ENCODE assay signal across 12 cellular contexts in genomic region chr19:16363133-16363851, GRCh38. TPM values are rescaled to one million over a fixed set of nuclear protein-coding genes. Genes with fewer than 3 reads are reported as not detected.
DNase-seq lines count a peak whose midpoint lies in the region; ATAC-seq and TF ChIP-seq lines count a peak whose summit lies in the region.
"Had no signal": no experiment of that assay in that cellular context is flagged by ENCODE, and none has a peak within 500 bp of the region (broad histone marks: within the 10 kb centered on the region; RNA-seq: fewer than 3 reads in every experiment).

No MANE protein-coding gene starts in this region.

- H3K4me3 Mint-ChIP-seq in MCF 10A (ENCODE audit: unreplicated experiment) (no peak overlapping the region), chondrocyte (ENCODE audit: unreplicated experiment) (no peak overlapping the region)
- H3K4me3 Mint-ChIP-seq: activated T-cell treated with anti-CD3 and anti-CD28 coated beads, Interleukin-2, amount 50 U/mL, for 4 hours; CD14-positive monocyte had no signal

- no TSS peak for BruUV-seq in MCF 10A (replicated peaks; lab: Mats Ljungman, UMichigan)

- WGBS in GM23248 (ENCODE audit: low coverage in 1 of 2, low lambda C conversion rate in 2 of 2, missing lambda C conversion rate in 2 of 2), 2 experiments, result 89 to 91% methylated on average over 20 of the region's 20 CpGs

- CTCF ChIA-PET in MCF 10A (lab: Yijun Ruan, JAX), result interaction anchor here (0.7 to 1.0 kb wide), 2 partner anchors 20 to 59 kb away, joined by 3 read pairs; no protein-coding TSS in a partner anchor

- H3K27ac Mint-ChIP-seq in MCF 10A (ENCODE audit: low read depth, unreplicated experiment), result no peak overlapping the region
- no peak overlapping the region for H3K27ac Mint-ChIP-seq in chondrocyte (ENCODE audit: unreplicated experiment)

- H3K4me1 ChIP-seq in BLaER1, result peaks cover 100% of the 10 kb centered on the region
- H3K4me1 ChIP-seq in mucosa of descending colon (ENCODE audit: low read depth), result peaks cover 31% of the 10 kb centered on the region
- no peaks in the 10 kb centered on the region; the same call in 1 of the 2 replicates for H3K4me1 ChIP-seq in GM23248 (ENCODE audit: insufficient read depth)

- H3K4me2 ChIP-seq in BLaER1, result peak overlapping the region; percentile 82
- H3K4me2 ChIP-seq in GM23248 (ENCODE audit: unreplicated experiment), result no peak overlapping the region

- H4K20me1 ChIP-seq in BLaER1, result peaks cover 88% of the 10 kb centered on the region
- no peaks in the 10 kb centered on the region for H4K20me1 ChIP-seq in GM23248 (ENCODE audit: insufficient read depth)

- H3K27ac ChIP-seq in BLaER1, result no peak overlapping the region
- no peak overlapping the region for H3K27ac ChIP-seq in GM23248

- H3K4me1 Mint-ChIP-seq in MCF 10A (ENCODE audit: insufficient read depth, unreplicated experiment) (peaks cover 6% of the 10 kb centered on the region), chondrocyte (ENCODE audit: low read depth) (no peaks in the 10 kb centered on the region)

- no peaks in the 10 kb centered on the region for H3K9me3 Mint-ChIP-seq in MCF 10A (ENCODE audit: unreplicated experiment)
- no peaks in the 10 kb centered on the region for H3K9me3 Mint-ChIP-seq in chondrocyte (ENCODE audit: low read depth)
- H3K9me3 Mint-ChIP-seq: activated T-cell treated with anti-CD3 and anti-CD28 coated beads, Interleukin-2, amount 50 U/mL, for 4 hours had no signal

- POLR2A ChIA-PET in MCF 10A (lab: Yijun Ruan, JAX), result no interaction called here

- H3K79me2 ChIP-seq in GM23248 (ENCODE audit: insufficient read depth), result no peaks in the 10 kb centered on the region

- intact Hi-C loops in MCF 10A (cut with micrococcal nuclease), result no loop called here
- intact Hi-C loops in mucosa of descending colon (cut with DNase I, micrococcal nuclease), result no loop called here

- H3K9me2 ChIP-seq in GM23248 (ENCODE audit: insufficient read depth), result no peaks in the 10 kb centered on the region

- peaks cover 6% of the 10 kb centered on the region; the same call in 1 of the 2 replicates for H3K36me3 ChIP-seq in BLaER1
- no peaks in the 10 kb centered on the region for H3K36me3 ChIP-seq in mucosa of descending colon (ENCODE audit: low read depth)
- no peaks in the 10 kb centered on the region for H3K36me3 ChIP-seq in GM23248 (ENCODE audit: low read depth)

- TF ChIP-seq CTCF in MCF 10A (IDR thresholded peaks at IDR 0.05; ENCODE audit: unreplicated experiment) (no peak), mucosa of descending colon (IDR thresholded peaks at IDR 0.05) (no peak), chondrocyte (IDR thresholded peaks at IDR 0.05) (no peak)

- H3K27me3 Mint-ChIP-seq in MCF 10A (ENCODE audit: insufficient read depth, unreplicated experiment) (no peaks in the 10 kb centered on the region), chondrocyte (ENCODE audit: low read depth) (no peaks in the 10 kb centered on the region)

- no peak overlapping the region for H2AFZ ChIP-seq in GM23248

- in situ Hi-C loops in GM23248 (cut with MboI), result no loop called here

- no peaks in the 10 kb centered on the region for H3K27me3 ChIP-seq in BLaER1
- H3K27me3 ChIP-seq in GM23248 (replicated peaks; ENCODE audit: insufficient read depth), result no peaks in the 10 kb centered on the region

- ATAC-seq in mucosa of descending colon, result peak; percentile 97
- ATAC-seq: activated T-cell treated with anti-CD3 and anti-CD28 coated beads, Interleukin-2, amount 50 U/mL, for 4 hours had no signal

- no peak overlapping the region for H3K9ac ChIP-seq in BLaER1
- no peak overlapping the region for H3K9ac ChIP-seq in GM23248

- H3K4me3 ChIP-seq in BLaER1 (no peak overlapping the region), mucosa of descending colon (no peak overlapping the region), GM23248 (no peak overlapping the region)

- H3F3A ChIP-seq in GM23248 (ENCODE audit: insufficient read depth), result no peaks in the 10 kb centered on the region

- no peaks in the 10 kb centered on the region for H3K9me3 ChIP-seq in BLaER1
- H3K9me3 ChIP-seq in mucosa of descending colon, result no peaks in the 10 kb centered on the region
- H3K9me3 ChIP-seq in GM23248 (ENCODE audit: low read depth), result no peaks in the 10 kb centered on the region

- H3K36me3 Mint-ChIP-seq in MCF 10A (ENCODE audit: insufficient read depth, unreplicated experiment) (peaks cover 26% of the 10 kb centered on the region), chondrocyte (ENCODE audit: low read depth) (peaks cover 5% of the 10 kb centered on the region)

- DNase-seq in DMS53 (lab: John Stamatoyannopoulos, UW), result peak; percentile 86
- peak; percentile 11 for DNase-seq in MCF 10A (ENCODE audit: unreplicated experiment)
- peak; percentile 93 to 94 (median 94) for DNase-seq in mucosa of descending colon
- no peak for DNase-seq in GM23248
- DNase-seq in SIG-M5 (lab: John Stamatoyannopoulos, UW), result no peak
- no peak for DNase-seq in chondrocyte (ENCODE audit: low spot score)
- DNase-seq in GM19238 (ENCODE audit: insufficient read length, low spot score), result no peak
- DNase-seq: activated T-cell treated with anti-CD3 and anti-CD28 coated beads, Interleukin-2, amount 50 U/mL, for 4 hours; MV-4-11; posterior cingulate gyrus had no signal

RNA-seq across cellular contexts. Expression of gene KLF2, which starts 38.7 kb away (rescaled TPM):
- total RNA-seq in MCF 10A (2022) (3.3 and 3.8 TPM in 2 replicates), mucosa of descending colon (10 to 100 TPM in 2 of 3 donors, 1 to 10 TPM in 1; 8.1 to 29.5 (median 23.4) TPM), chondrocyte (44.7 to 50.9 TPM (median 49.4 TPM) in 3 replicates)
- total RNA-seq in GM23248 (2014; rRNA removed; shearing (Covaris generic)), result 3.3 and 11.3 TPM in 2 replicates
- 7.8 and 10.8 TPM in 2 replicates for polyA plus RNA-seq in GM23248 (2016; fragmentation: Nextera tagmentation; extraction: Ambion mirVana)

Comparison
In these comparisons a context has a peak if more than half of its experiments do, and no peak if none do; other contexts are left out.
1. DNase-seq: peak in DMS53 (single experiment), MCF 10A (single experiment) and mucosa of descending colon (3 of 3); none in GM23248 (single experiment), SIG-M5 (single experiment), chondrocyte (single experiment) and GM19238 (single experiment).